8 cellular contexts compared by ENCODE assay signal in the genomic region with DNA sequence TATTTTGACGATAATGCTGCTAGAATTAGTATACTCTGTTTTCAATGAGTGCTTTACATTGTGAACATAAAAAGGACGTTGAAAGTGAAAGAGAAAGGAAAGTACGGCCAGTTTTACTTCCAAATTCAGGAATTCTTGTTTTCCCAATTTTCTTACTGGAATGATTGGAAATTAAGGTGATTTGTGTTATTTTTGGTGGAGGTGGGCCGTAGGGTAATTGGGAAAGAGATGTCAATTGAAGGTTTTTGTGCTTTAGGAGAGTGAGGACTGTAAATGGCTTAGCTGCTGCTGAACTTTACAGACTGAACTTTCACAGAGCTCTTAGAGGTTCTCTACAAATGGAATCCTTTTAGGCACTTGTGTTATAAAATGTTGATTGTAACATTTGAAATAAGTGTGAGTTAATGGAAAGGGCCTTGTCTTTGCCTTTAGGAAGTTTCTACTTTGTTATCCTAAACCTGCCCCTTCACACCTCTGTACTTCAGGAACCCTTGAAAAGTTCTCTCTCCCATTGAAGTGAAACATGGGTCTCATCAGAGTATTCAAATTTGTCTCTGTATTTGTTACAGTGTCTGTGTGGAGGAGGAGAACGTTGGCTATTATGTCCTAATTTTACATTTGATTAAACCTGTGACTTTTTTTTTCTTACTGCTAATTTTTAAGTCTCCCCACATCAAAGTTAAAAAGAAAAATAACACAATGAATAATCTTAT.
A peak's percentile ranks its signal among the peaks of the same experiment; 100 is the strongest.
DNase-seq lines count a peak whose midpoint lies in the region; ATAC-seq and TF ChIP-seq lines count a peak whose summit lies in the region.

No MANE protein-coding gene starts in this region.

- no peaks in the 10 kb centered on the region for H3K9me3 Mint-ChIP-seq in CD14-positive monocyte
- H3K9me3 Mint-ChIP-seq in dendritic cell treated with granulocyte-macrophage colony-stimulating factor and Interleukin-4, amounts not matched to agents 40 ng/mL and 50 ng/mL, for 4 days: no peaks in the 10 kb centered on the region
- no peaks in the 10 kb centered on the region for H3K9me3 Mint-ChIP-seq in naive thymus-derived CD8-positive, alpha-beta T cell
- H3K9me3 Mint-ChIP-seq in progenitor cell of endocrine pancreas (ENCODE audit: low read depth): no peaks in the 10 kb centered on the region

- intact Hi-C loops in CD14-positive monocyte (cut with micrococcal nuclease): no loop called here
- intact Hi-C loops in dendritic cell treated with granulocyte-macrophage colony-stimulating factor and Interleukin-4, amounts not matched to agents 40 ng/mL and 50 ng/mL, for 4 days (cut with micrococcal nuclease): loop anchor here (2.0 kb wide), 1 partner anchor 151 kb away; no protein-coding TSS in a partner anchor

- H3F3A ChIP-seq in Loucy (ENCODE audit: low read depth): no peaks in the 10 kb centered on the region

- H3K9me2 ChIP-seq in Loucy (replicated peaks; ENCODE audit: low read depth, low read length): no peaks in the 10 kb centered on the region

- peaks cover 6% of the 10 kb centered on the region; the same call in 1 of the 2 replicates for H3K36me3 ChIP-seq in Loucy (ENCODE audit: insufficient read depth, low read length)

- DNase-seq in CD14-positive monocyte (ENCODE audit: low spot score): no peak
- DNase-seq in naive thymus-derived CD8-positive, alpha-beta T cell: peak in 1 of 10 donors; percentile 12
- no peak for DNase-seq in stimulated activated CD8-positive, alpha-beta memory T cell treated with anti-CD3 and anti-CD28 coated beads, Interleukin-4, amount 100 ng/mL, for 48 hours
- no peak for DNase-seq in progenitor cell of endocrine pancreas (ENCODE audit: low spot score, unreplicated experiment)
- DNase-seq in NCI-H2171 (lab: John Stamatoyannopoulos, UW): no peak

- peaks cover 32% of the 10 kb centered on the region for H4K20me1 ChIP-seq in Loucy (ENCODE audit: insufficient read depth, low read length, poor library complexity, severe bottlenecking)

- H3K27ac Mint-ChIP-seq in CD14-positive monocyte: peak overlapping the region in 6 of 7 donors; percentile 66 to 94 (median 86)
- H3K27ac Mint-ChIP-seq in dendritic cell treated with granulocyte-macrophage colony-stimulating factor and Interleukin-4, amounts not matched to agents 40 ng/mL and 50 ng/mL, for 4 days: peak overlapping the region; percentile 79
- H3K27ac Mint-ChIP-seq in naive thymus-derived CD8-positive, alpha-beta T cell: peak overlapping the region; percentile 38 to 97 (median 92)
- H3K27ac Mint-ChIP-seq in progenitor cell of endocrine pancreas: no peak overlapping the region

- H3K4me2 ChIP-seq in Loucy (ENCODE audit: low read depth, low read length, poor library complexity, severe bottlenecking): peak overlapping the region; percentile 63

- H3K9me3 ChIP-seq in Loucy (ENCODE audit: insufficient read depth, low read depth, low read length): no peaks in the 10 kb centered on the region

- peaks cover 82% of the 10 kb centered on the region for H3K79me2 ChIP-seq in Loucy (ENCODE audit: insufficient read depth, low read length)

- peak overlapping the region; percentile 22 for H3K9ac ChIP-seq in Loucy (ENCODE audit: low read depth, low read length, poor library complexity, severe bottlenecking)

- POLR2A ChIA-PET in naive thymus-derived CD8-positive, alpha-beta T cell (lab: Charles Lee): interaction anchor here (0.6 kb wide), 1 partner anchor 635 kb away, joined by 4 read pairs; no protein-coding TSS in a partner anchor

- peak; percentile 53 to 71 for ATAC-seq in naive thymus-derived CD8-positive, alpha-beta T cell
- ATAC-seq in HG02981 (IDR thresholded peaks at IDR 0.05; ENCODE audit: unreplicated experiment): no peak

- no peak overlapping the region for H2AFZ ChIP-seq in Loucy (ENCODE audit: low read length)

- no peaks in the 10 kb centered on the region for H3K27me3 ChIP-seq in Loucy (ENCODE audit: insufficient read depth, low read length, poor library complexity, severe bottlenecking)

- H3K4me3 ChIP-seq in Loucy (ENCODE audit: low read length, poor library complexity, severe bottlenecking): peak overlapping the region; percentile 61

- peak overlapping the region; percentile 74 to 91 for H3K4me3 Mint-ChIP-seq in CD14-positive monocyte
- H3K4me3 Mint-ChIP-seq in dendritic cell treated with granulocyte-macrophage colony-stimulating factor and Interleukin-4, amounts not matched to agents 40 ng/mL and 50 ng/mL, for 4 days: peak overlapping the region; percentile 92
- H3K4me3 Mint-ChIP-seq in naive thymus-derived CD8-positive, alpha-beta T cell: peak overlapping the region; percentile 73 to 97 (median 92)
- no peak overlapping the region for H3K4me3 Mint-ChIP-seq in progenitor cell of endocrine pancreas (ENCODE audit: low read depth)

- TF ChIP-seq CTCF in CD14-positive monocyte (IDR thresholded peaks at IDR 0.05) (no peak), Loucy (conservative IDR thresholded peaks at IDR 0.05; ENCODE audit: low read length) (no peak), progenitor cell of endocrine pancreas (IDR thresholded peaks at IDR 0.05; ENCODE audit: unreplicated experiment) (no peak)

- peaks cover 21% of the 10 kb centered on the region for H3K4me1 ChIP-seq in Loucy (ENCODE audit: insufficient read depth, low read length, poor library complexity, severe bottlenecking)

- H3K4me1 Mint-ChIP-seq in CD14-positive monocyte: peaks cover 16% of the 10 kb centered on the region
- H3K4me1 Mint-ChIP-seq in dendritic cell treated with granulocyte-macrophage colony-stimulating factor and Interleukin-4, amounts not matched to agents 40 ng/mL and 50 ng/mL, for 4 days (ENCODE audit: low read depth): peaks cover 18% of the 10 kb centered on the region
- peaks cover 20 to 44% (median 35%) of the 10 kb centered on the region in 4 donors for H3K4me1 Mint-ChIP-seq in naive thymus-derived CD8-positive, alpha-beta T cell
- H3K4me1 Mint-ChIP-seq in progenitor cell of endocrine pancreas (ENCODE audit: low read depth): peaks cover 7% of the 10 kb centered on the region

- peaks cover 1 to 7% of the 10 kb centered on the region in 2 donors for H3K36me3 Mint-ChIP-seq in CD14-positive monocyte
- no peaks in the 10 kb centered on the region for H3K36me3 Mint-ChIP-seq in dendritic cell treated with granulocyte-macrophage colony-stimulating factor and Interleukin-4, amounts not matched to agents 40 ng/mL and 50 ng/mL, for 4 days (ENCODE audit: low read depth)
- no peaks in the 10 kb centered on the region for H3K36me3 Mint-ChIP-seq in naive thymus-derived CD8-positive, alpha-beta T cell
- peaks cover 4% of the 10 kb centered on the region for H3K36me3 Mint-ChIP-seq in progenitor cell of endocrine pancreas (ENCODE audit: insufficient read depth)

- H3K27me3 Mint-ChIP-seq in CD14-positive monocyte (ENCODE audit: low read depth in 3 of 3) (no peaks in the 10 kb centered on the region), progenitor cell of endocrine pancreas (no peaks in the 10 kb centered on the region)
- no peaks in the 10 kb centered on the region for H3K27me3 Mint-ChIP-seq in dendritic cell treated with granulocyte-macrophage colony-stimulating factor and Interleukin-4, amounts not matched to agents 40 ng/mL and 50 ng/mL, for 4 days
- H3K27me3 Mint-ChIP-seq in naive thymus-derived CD8-positive, alpha-beta T cell: no peaks in the 10 kb centered on the region
